18 cellular contexts compared by ENCODE assay signal in genomic region chr7:79434098-79434497, GRCh38. TPM values are rescaled to one million over a fixed set of nuclear protein-coding genes. Genes with fewer than 3 reads are reported as not detected.
A peak's percentile ranks its signal among the peaks of the same experiment; 100 is the strongest.
DNase-seq lines count a peak whose midpoint lies in the region; ATAC-seq and TF ChIP-seq lines count a peak whose summit lies in the region.
"Had no signal": no experiment of that assay in that cellular context is flagged by ENCODE, and none has a peak within 500 bp of the region (broad histone marks: within the 10 kb centered on the region; RNA-seq: fewer than 3 reads in every experiment).

No MANE protein-coding gene starts in this region.

- H3K4me2 ChIP-seq in fibroblast of lung (ENCODE audit: extremely low read depth, insufficient read depth, low read length): no peak overlapping the region
- H3K4me2 ChIP-seq: BLaER1 treated with 17β-estradiol and CSF1 and Interleukin-3, amounts not matched to agents 10 nM and 100 nM had no signal

- no peak overlapping the region for H3K9ac ChIP-seq in fibroblast of lung (ENCODE audit: insufficient read depth, low read length)
- H3K9ac ChIP-seq: BLaER1 treated with 17β-estradiol and CSF1 and Interleukin-3, amounts not matched to agents 10 nM and 100 nM had no signal

- H3K4me3 ChIP-seq in RWPE2 (ENCODE audit: severe bottlenecking) (no peak overlapping the region), fibroblast of lung (replicated peaks in 1 of 4; ENCODE audit: control extremely low read depth in 1 of 4, insufficient read depth in 1 of 4, low read depth in 3 of 4, low read length in 4 of 4) (no peak overlapping the region), skeletal muscle cell (ENCODE audit: low read depth, low read length) (no peak overlapping the region), gastroesophageal sphincter (no peak overlapping the region), lower leg skin (ENCODE audit: low read depth, poor library complexity, severe bottlenecking) (no peak overlapping the region)
- H3K4me3 ChIP-seq: BLaER1 treated with 17β-estradiol and CSF1 and Interleukin-3, amounts not matched to agents 10 nM and 100 nM; cardiac muscle cell; esophagus squamous epithelium; spleen; thoracic aorta had no signal

- H3K27ac ChIP-seq in RWPE2 (ENCODE audit: poor library complexity, severe bottlenecking): no peak overlapping the region
- H3K27ac ChIP-seq in fibroblast of lung (ENCODE audit: insufficient read depth, low read length): no peak overlapping the region
- H3K27ac ChIP-seq in gastroesophageal sphincter: no peak overlapping the region
- H3K27ac ChIP-seq: BLaER1 treated with 17β-estradiol and CSF1 and Interleukin-3, amounts not matched to agents 10 nM and 100 nM; cardiac muscle cell; esophagus squamous epithelium; spleen; thoracic aorta had no signal

- TF ChIP-seq CTCF in RWPE2 (IDR thresholded peaks at IDR 0.05; ENCODE audit: poor library complexity, severe bottlenecking) (no peak), fibroblast of lung (conservative IDR thresholded peaks at IDR 0.05 in 1 of 2, IDR thresholded peaks at IDR 0.05 in 1 of 2; ENCODE audit: low read depth in 1 of 2, low read length in 2 of 2) (no peak), gastroesophageal sphincter (IDR thresholded peaks at IDR 0.05) (no peak), lower leg skin (IDR thresholded peaks at IDR 0.05) (no peak)

- 70 to 100% methylated on average over 1 of the region's 1 CpG for WGBS in gastroesophageal sphincter (ENCODE audit: low coverage in 1 of 2), 2 donors
- 76 to 89% methylated on average over 1 of the region's 1 CpG for WGBS in lower leg skin, 2 donors

- H2AFZ ChIP-seq in fibroblast of lung (ENCODE audit: low read length): no peak overlapping the region

- no peaks in the 10 kb centered on the region for H3K9me3 ChIP-seq in RWPE2 (ENCODE audit: severe bottlenecking)
- no peaks in the 10 kb centered on the region for H3K9me3 ChIP-seq in fibroblast of lung (ENCODE audit: control insufficient read depth, insufficient read depth, low read depth, low read length)
- no peaks in the 10 kb centered on the region for H3K9me3 ChIP-seq in gastroesophageal sphincter
- H3K9me3 ChIP-seq: esophagus squamous epithelium, thoracic aorta had no signal

- no peaks in the 10 kb centered on the region for H3K36me3 ChIP-seq in RWPE2 (ENCODE audit: low read depth)
- no peaks in the 10 kb centered on the region for H3K36me3 ChIP-seq in fibroblast of lung (ENCODE audit: control insufficient read depth, insufficient read depth, low read length)
- no peaks in the 10 kb centered on the region for H3K36me3 ChIP-seq in gastroesophageal sphincter
- H3K36me3 ChIP-seq: BLaER1 treated with 17β-estradiol and CSF1 and Interleukin-3, amounts not matched to agents 10 nM and 100 nM; cardiac muscle cell; esophagus squamous epithelium; spleen; thoracic aorta had no signal

- DNase-seq in EL (peak; percentile 85), RWPE2 (ENCODE audit: low spot score) (no peak), fibroblast of lung (ENCODE audit: low read depth in 2 of 2) (peak; percentile 61 to 70), skeletal muscle cell (ENCODE audit: low read depth) (peak; percentile 48), T-helper 1 cell (no peak), lower leg skin (ENCODE audit: low spot score in 2 of 2) (no peak), globus pallidus (ENCODE audit: low spot score) (no peak)
- DNase-seq: esophagus squamous epithelium, H7, KG1, naive B cell, NCI-H1105 treated with DMSO at 0.1 percent for 48 hours, NCI-H774, spleen had no signal

- H3K79me2 ChIP-seq in fibroblast of lung (ENCODE audit: control insufficient read depth, insufficient read depth, low read length): peaks cover 8% of the 10 kb centered on the region

- H3K4me1 ChIP-seq in RWPE2 (ENCODE audit: insufficient read depth, poor library complexity, severe bottlenecking) (no peaks in the 10 kb centered on the region), fibroblast of lung (ENCODE audit: control insufficient read depth, extremely low read depth, insufficient read depth, low read length) (peaks cover 3% of the 10 kb centered on the region), gastroesophageal sphincter (no peaks in the 10 kb centered on the region)
- H3K4me1 ChIP-seq: BLaER1 treated with 17β-estradiol and CSF1 and Interleukin-3, amounts not matched to agents 10 nM and 100 nM; esophagus squamous epithelium; spleen had no signal

- no peaks in the 10 kb centered on the region for H4K20me1 ChIP-seq in fibroblast of lung (ENCODE audit: control insufficient read depth, extremely low read depth, insufficient read depth, low read length)
- H4K20me1 ChIP-seq: BLaER1 treated with 17β-estradiol and CSF1 and Interleukin-3, amounts not matched to agents 10 nM and 100 nM had no signal

- TF ChIP-seq POLR2A in gastroesophageal sphincter (IDR thresholded peaks at IDR 0.05) (no peak), lower leg skin (IDR thresholded peaks at IDR 0.05) (no peak)

- no peak for TF ChIP-seq EP300 in gastroesophageal sphincter (IDR thresholded peaks at IDR 0.05)

- peak; percentile 74 for ATAC-seq in RWPE2 (ENCODE audit: low read depth)
- ATAC-seq in gastroesophageal sphincter: no peak

- H3K27me3 ChIP-seq in RWPE2 (ENCODE audit: insufficient read depth, poor library complexity, severe bottlenecking): no peaks in the 10 kb centered on the region
- no peaks in the 10 kb centered on the region for H3K27me3 ChIP-seq in fibroblast of lung (ENCODE audit: control insufficient read depth, insufficient read depth, low read length)
- no peaks in the 10 kb centered on the region for H3K27me3 ChIP-seq in gastroesophageal sphincter
- H3K27me3 ChIP-seq: BLaER1 treated with 17β-estradiol and CSF1 and Interleukin-3, amounts not matched to agents 10 nM and 100 nM; cardiac muscle cell; esophagus squamous epithelium; spleen had no signal

- intact Hi-C loops in lower leg skin (cut with DNase I; ENCODE audit: low total_unique reads): no loop called here

RNA-seq across cellular contexts. Expression of gene MAGI2, which starts 19.4 kb away (rescaled TPM):
- 9.2 and 17.0 TPM in 2 replicates for total RNA-seq in fibroblast of lung
- 1.6 and 1.8 TPM in 2 replicates for polyA plus RNA-seq in fibroblast of lung
- polyA plus RNA-seq in fibroblast of lung (2012): 3.9 and 5.0 TPM in 2 replicates
- polyA minus RNA-seq in fibroblast of lung (ENCODE audit: low replicate concordance): 8.2 and 9.5 TPM in 2 replicates
- total RNA-seq in gastroesophageal sphincter: 10 to 100 TPM in 3 of 4 donors, 1 to 10 TPM in 1; 7.8 to 44.7 (median 21.1) TPM
- 1 to 10 TPM; 1.6 to 3.0 (median 2.1) TPM for total RNA-seq in lower leg skin

Comparison
In these comparisons a context has a peak if more than half of its experiments do, and no peak if none do; other contexts are left out.
1. DNase-seq: peak in EL (single experiment), fibroblast of lung (2 of 2) and skeletal muscle cell (single experiment); none in RWPE2 (single experiment), T-helper 1 cell (0 of 5), lower leg skin (0 of 2) and globus pallidus (single experiment).